14 cellular contexts compared by ENCODE assay signal in the genomic region with DNA sequence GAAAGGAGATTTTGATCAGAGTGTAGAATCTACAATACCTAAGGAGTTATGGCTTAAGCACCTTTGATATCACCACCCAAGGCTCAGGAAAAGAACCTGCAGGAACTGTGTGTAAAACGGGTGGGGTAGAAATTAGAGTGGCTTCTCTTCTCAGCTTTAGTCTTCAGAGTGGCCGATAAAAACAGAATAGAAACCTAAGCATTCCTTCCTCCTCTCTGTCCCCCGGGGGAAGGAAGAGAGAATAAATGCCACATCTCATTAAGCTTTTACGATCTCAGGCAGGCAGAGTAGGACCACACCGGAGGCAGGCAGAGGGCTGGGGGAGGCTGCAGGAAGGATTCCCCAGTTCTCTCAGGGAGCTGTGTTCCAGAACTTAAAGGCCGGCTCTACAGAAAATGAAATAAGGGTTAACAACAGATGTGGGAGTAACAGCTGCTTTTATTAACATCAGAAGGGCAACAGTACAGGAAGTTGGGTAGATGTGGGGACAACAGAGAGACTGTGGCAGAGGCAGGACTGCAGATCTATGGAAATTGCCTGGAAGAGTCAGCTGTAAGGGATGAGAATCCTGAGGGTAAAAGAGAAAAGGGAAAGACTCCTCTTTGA. TPM values are rescaled to one million over a fixed set of nuclear protein-coding genes. Genes with fewer than 3 reads are reported as not detected.
DNase-seq lines count a peak whose midpoint lies in the region; ATAC-seq, FAIRE-seq and TF ChIP-seq lines count a peak whose summit lies in the region.
"Had no signal": no experiment of that assay in that cellular context is flagged by ENCODE, and none has a peak within 500 bp of the region (broad histone marks: within the 10 kb centered on the region; RNA-seq: fewer than 3 reads in every experiment).

No MANE protein-coding gene starts in this region.

- H3K4me1 ChIP-seq in BLaER1 treated with 17β-estradiol and CSF1 and Interleukin-3, amounts not matched to agents 10 nM and 100 nM, result peaks cover 51 to 71% (median 64%) of the 10 kb centered on the region in 10 experiments
- H3K4me1 ChIP-seq: neural progenitor cell had no signal

- H3K36me3 Mint-ChIP-seq in mesothelial cell of epicardium, result peaks cover 18% of the 10 kb centered on the region

- peak overlapping the region; percentile 78 to 93 (median 84) for H3K27ac ChIP-seq in BLaER1 treated with 17β-estradiol and CSF1 and Interleukin-3, amounts not matched to agents 10 nM and 100 nM
- H3K27ac ChIP-seq: neural progenitor cell had no signal

- TF ChIP-seq POLR2A in GM12891 (IDR thresholded peaks at IDR 0.05; ENCODE audit: low read depth, low read length), result no peak

- ATAC-seq in SK-N-SH treated with all-trans-retinoic acid at 6 μM for 48 hours (no peak), GM21825 (IDR thresholded peaks at IDR 0.05; ENCODE audit: unreplicated experiment) (no peak), GM18867 (IDR thresholded peaks at IDR 0.05; ENCODE audit: unreplicated experiment) (no peak)

- peaks cover 2 to 45% (median 38%) of the 10 kb centered on the region in 11 experiments; a peak in 20 of 22 replicates for H3K36me3 ChIP-seq in BLaER1 treated with 17β-estradiol and CSF1 and Interleukin-3, amounts not matched to agents 10 nM and 100 nM
- H3K36me3 ChIP-seq: neural progenitor cell had no signal

- H3K9me3 Mint-ChIP-seq in mesothelial cell of epicardium, result no peaks in the 10 kb centered on the region
- H3K9me3 Mint-ChIP-seq: neural progenitor cell had no signal

- peak overlapping the region; percentile 12 to 53 (median 32); a peak in 17 of 20 replicates for H3K4me3 ChIP-seq in BLaER1 treated with 17β-estradiol and CSF1 and Interleukin-3, amounts not matched to agents 10 nM and 100 nM
- H3K4me3 ChIP-seq: neural progenitor cell had no signal

- no peak for TF ChIP-seq CTCF in mesothelial cell of epicardium (IDR thresholded peaks at IDR 0.05; ENCODE audit: unreplicated experiment)

- peak overlapping the region; percentile 64 to 83 (median 72) for H3K9ac ChIP-seq in BLaER1 treated with 17β-estradiol and CSF1 and Interleukin-3, amounts not matched to agents 10 nM and 100 nM
- H3K9ac ChIP-seq: neural progenitor cell had no signal

- no peaks in the 10 kb centered on the region for H4K20me1 ChIP-seq in BLaER1 treated with 17β-estradiol and CSF1 and Interleukin-3, amounts not matched to agents 10 nM and 100 nM

- peaks cover 12% of the 10 kb centered on the region for H3K4me1 Mint-ChIP-seq in mesothelial cell of epicardium

- no peak overlapping the region for H3K4me3 Mint-ChIP-seq in mesothelial cell of epicardium
- H3K4me3 Mint-ChIP-seq: neural progenitor cell had no signal

- H3K27me3 Mint-ChIP-seq in mesothelial cell of epicardium (ENCODE audit: low read depth), result no peaks in the 10 kb centered on the region

- DNase-seq in GM12891 (ENCODE audit: insufficient read length, low spot score), result no peak
- no peak for DNase-seq in mesothelial cell of epicardium (ENCODE audit: low spot score in 2 of 2, unreplicated experiment in 2 of 2)
- no peak for DNase-seq in midbrain (lab: John Stamatoyannopoulos, UW)
- DNase-seq: NCI-H510A treated with DMSO at 0.1 percent for 48 hours; stimulated activated CD4-positive, alpha-beta T cell treated with anti-CD3 and anti-CD28 coated beads, Interleukin-4, amount 100 ng/mL, for 24 hours; T1000 had no signal

- peak; percentile 47 for FAIRE-seq in GM12891 (lab: Jason Lieb, UNC)

- no peaks in the 10 kb centered on the region for H3K27me3 ChIP-seq in BLaER1 treated with 17β-estradiol and CSF1 and Interleukin-3, amounts not matched to agents 10 nM and 100 nM
- H3K27me3 ChIP-seq: neural progenitor cell had no signal

- peak overlapping the region; percentile 22 for H3K27ac Mint-ChIP-seq in mesothelial cell of epicardium
- H3K27ac Mint-ChIP-seq: neural progenitor cell had no signal

- peak overlapping the region; percentile 79 to 97 (median 88) for H3K4me2 ChIP-seq in BLaER1 treated with 17β-estradiol and CSF1 and Interleukin-3, amounts not matched to agents 10 nM and 100 nM
- H3K4me2 ChIP-seq: neural progenitor cell had no signal

- no peaks in the 10 kb centered on the region for H3K9me3 ChIP-seq in BLaER1 treated with 17β-estradiol and CSF1 and Interleukin-3, amounts not matched to agents 10 nM and 100 nM (replicated peaks in 1 of 11)

TF ChIP-seq in GM12891, 5 proteins besides CTCF, POLR2A, EP300 and RAD21:
- no peak for TF ChIP-seq POLR2AphosphoS5 (IDR thresholded peaks at IDR 0.05; ENCODE audit: low read depth, low read length)
- no peak for TF ChIP-seq PAX5 (IDR thresholded peaks at IDR 0.05; ENCODE audit: insufficient read depth, low read length, severe bottlenecking)
- TF ChIP-seq TAF1 (IDR thresholded peaks at IDR 0.05; ENCODE audit: low read depth, low read length), result no peak
- 0 out of 2 replicates have a peak, but pooled peaks have one; percentile 13 for TF ChIP-seq SPI1 (IDR thresholded peaks at IDR 0.05; ENCODE audit: low read depth, low read length)
- TF ChIP-seq POU2F2 (IDR thresholded peaks at IDR 0.05; ENCODE audit: low read depth, low read length), result no peak

TF ChIP-seq in PFSK-1, 5 proteins besides CTCF, POLR2A, EP300 and RAD21:
- TF ChIP-seq POLR2AphosphoS5 (IDR thresholded peaks at IDR 0.05; ENCODE audit: low read depth, low read length), result 0 out of 2 replicates have a peak, but pooled peaks have one; percentile 26
- TF ChIP-seq SIN3A (IDR thresholded peaks at IDR 0.05; ENCODE audit: borderline replicate concordance, insufficient read depth, low read length), result 0 out of 2 replicates have a peak, but pooled peaks have one; percentile 44
- TF ChIP-seq, protein P1, sequence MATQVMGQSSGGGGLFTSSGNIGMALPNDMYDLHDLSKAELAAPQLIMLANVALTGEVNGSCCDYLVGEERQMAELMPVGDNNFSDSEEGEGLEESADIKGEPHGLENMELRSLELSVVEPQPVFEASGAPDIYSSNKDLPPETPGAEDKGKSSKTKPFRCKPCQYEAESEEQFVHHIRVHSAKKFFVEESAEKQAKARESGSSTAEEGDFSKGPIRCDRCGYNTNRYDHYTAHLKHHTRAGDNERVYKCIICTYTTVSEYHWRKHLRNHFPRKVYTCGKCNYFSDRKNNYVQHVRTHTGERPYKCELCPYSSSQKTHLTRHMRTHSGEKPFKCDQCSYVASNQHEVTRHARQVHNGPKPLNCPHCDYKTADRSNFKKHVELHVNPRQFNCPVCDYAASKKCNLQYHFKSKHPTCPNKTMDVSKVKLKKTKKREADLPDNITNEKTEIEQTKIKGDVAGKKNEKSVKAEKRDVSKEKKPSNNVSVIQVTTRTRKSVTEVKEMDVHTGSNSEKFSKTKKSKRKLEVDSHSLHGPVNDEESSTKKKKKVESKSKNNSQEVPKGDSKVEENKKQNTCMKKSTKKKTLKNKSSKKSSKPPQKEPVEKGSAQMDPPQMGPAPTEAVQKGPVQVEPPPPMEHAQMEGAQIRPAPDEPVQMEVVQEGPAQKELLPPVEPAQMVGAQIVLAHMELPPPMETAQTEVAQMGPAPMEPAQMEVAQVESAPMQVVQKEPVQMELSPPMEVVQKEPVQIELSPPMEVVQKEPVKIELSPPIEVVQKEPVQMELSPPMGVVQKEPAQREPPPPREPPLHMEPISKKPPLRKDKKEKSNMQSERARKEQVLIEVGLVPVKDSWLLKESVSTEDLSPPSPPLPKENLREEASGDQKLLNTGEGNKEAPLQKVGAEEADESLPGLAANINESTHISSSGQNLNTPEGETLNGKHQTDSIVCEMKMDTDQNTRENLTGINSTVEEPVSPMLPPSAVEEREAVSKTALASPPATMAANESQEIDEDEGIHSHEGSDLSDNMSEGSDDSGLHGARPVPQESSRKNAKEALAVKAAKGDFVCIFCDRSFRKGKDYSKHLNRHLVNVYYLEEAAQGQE (IDR thresholded peaks at IDR 0.05; ENCODE audit: insufficient read depth in 1 of 2, low read depth in 2 of 2, low read length in 2 of 2), result no peak

TF ChIP-seq in SK-N-SH treated with all-trans-retinoic acid at 6 μM for 48 hours, 23 proteins besides CTCF, POLR2A, EP300 and RAD21:
- TF ChIP-seq ZNF565 (CRISPR knock-in tag; conservative IDR thresholded peaks at IDR 0.05; ENCODE audit: low read depth) (no peak), RARB (CRISPR knock-in tag; IDR thresholded peaks at IDR 0.05) (no peak)
TF ChIP-seq in SK-N-SH treated with all-trans-retinoic acid at 6 μM for 48 hours: peak in this region for 0.

RNA-seq across cellular contexts. Expression of a gene that starts 24.5 kb away (rescaled TPM):
- polyA plus RNA-seq in GM12891 (2012; ENCODE audit: low read depth, missing spikeins), result 23.8 TPM
- 78.8 TPM for polyA plus RNA-seq in PFSK-1 (2012; ENCODE audit: insufficient read length, low read depth)
- 37.4 to 40.9 TPM (median 37.8 TPM) in 3 replicates for total RNA-seq in mesothelial cell of epicardium

RNA-seq across cellular contexts. Expression of a gene that starts 47.3 kb away (rescaled TPM):
- polyA plus RNA-seq in GM12891 (2012; ENCODE audit: low read depth, missing spikeins), result 5.1 TPM
- polyA plus RNA-seq in PFSK-1 (2012; ENCODE audit: insufficient read length, low read depth), result 13.9 TPM
- 13.9 to 17.6 TPM (median 15.3 TPM) in 3 replicates for total RNA-seq in mesothelial cell of epicardium

RNA-seq across cellular contexts. Expression of a gene that starts 54.4 kb away (rescaled TPM):
- 3.5 TPM for polyA plus RNA-seq in GM12891 (2012; ENCODE audit: low read depth, missing spikeins)
- not detected for polyA plus RNA-seq in PFSK-1 (2012; ENCODE audit: insufficient read length, low read depth)
- total RNA-seq in mesothelial cell of epicardium, result not detected in 3 replicates
- total RNA-seq: HT1080, urinary bladder had no signal
